Comparison of ENCODE assay signal across 1 cellular context in genomic region chr4:27008693-27009092, GRCh38.
TF ChIP-seq lines count a peak whose summit lies in the region.

No MANE protein-coding gene starts in this region.

TF ChIP-seq in HepG2, 621 proteins besides CTCF, POLR2A, EP300 and RAD21:
- TF ChIP-seq ZNF646 (CRISPR knock-in tag; IDR thresholded peaks at IDR 0.05) (no peak), SIX4 (CRISPR knock-in tag; IDR thresholded peaks at IDR 0.05) (no peak), KMT2A (CRISPR knock-in tag; IDR thresholded peaks at IDR 0.05) (no peak)
